28 cellular contexts compared by ENCODE assay signal in genomic region chr2:67522154-67522553, GRCh38.
"Had no signal": no experiment of that assay in that cellular context is flagged by ENCODE, and none has a peak within 500 bp of the region (broad histone marks: within the 10 kb centered on the region; RNA-seq: fewer than 3 reads in every experiment).

No MANE protein-coding gene starts in this region.

- ATAC-seq: activated CD8-positive, alpha-beta memory T cell treated with anti-CD3 and anti-CD28 coated beads, Interleukin-2, amount 10 ng/mL, durations not matched to agents 7 days and 5 days; activated naive CD8-positive, alpha-beta T cell treated with anti-CD3 and anti-CD28 coated beads, Interleukin-2, amount 50 U/mL, for 24 hours; Right ventricle myocardium inferior had no signal

- H2AFZ ChIP-seq: PC-9 had no signal

- H3K36me3 ChIP-seq: WERI-Rb-1 had no signal

- H3K27ac ChIP-seq: PC-9, RWPE1, WERI-Rb-1 had no signal

- H3K4me3 ChIP-seq: PC-9 had no signal

- DNase-seq: activated CD4-positive, alpha-beta memory T cell treated with anti-CD3 and anti-CD28 coated beads, Interleukin-2, amount 10 ng/mL, durations not matched to agents 7 days and 5 days; activated CD4-positive, alpha-beta T cell treated with anti-CD3 and anti-CD28 coated beads for 1 hour; activated CD4-positive, alpha-beta T cell treated with anti-CD3 and anti-CD28 coated beads for 48 hours; activated CD4-positive, CD25-positive, alpha-beta regulatory T cell; activated CD8-positive, alpha-beta memory T cell treated with anti-CD3 and anti-CD28 coated beads for 24 hours; activated CD8-positive, alpha-beta memory T cell treated with anti-CD3 and anti-CD28 coated beads, Interleukin-2, amount 10 ng/mL, durations not matched to agents 7 days and 5 days; activated CD8-positive, alpha-beta memory T cell treated with anti-CD3 and anti-CD28 coated beads, Interleukin-2, amount 50 U/mL, for 48 hours; activated effector memory CD4-positive, alpha-beta T cell treated with Interleukin-2 at 50 U/mL for 16 hours; activated naive CD4-positive, alpha-beta T cell treated with anti-CD3 and anti-CD28 coated beads, Interleukin-2, amount 10 ng/mL, durations not matched to agents 7 days and 5 days; activated naive CD8-positive, alpha-beta T cell treated with anti-CD3 and anti-CD28 coated beads, Interleukin-2, amount 50 U/mL, for 24 hours; activated T-cell treated with anti-CD3 and anti-CD28 coated beads, Interleukin-2, amount 50 U/mL, for 48 hours; anterior cingulate cortex; caudate nucleus; Karpas-422; KBM-7; NCI-H1105; NCI-H1417 treated with DMSO at 0.1 percent for 48 hours; NCI-H187 treated with DMSO at 0.1 percent for 48 hours; NCI-H2081 treated with DMSO at 0.1 percent for 48 hours; NCI-H345; NCI-H524 treated with DMSO at 0.1 percent for 48 hours; PC-9; T1000; WERI-Rb-1 had no signal

- FAIRE-seq: bronchial epithelial cell, RCC 7860 had no signal

- H3K4me2 ChIP-seq: PC-9 had no signal
